In the genomic region with DNA sequence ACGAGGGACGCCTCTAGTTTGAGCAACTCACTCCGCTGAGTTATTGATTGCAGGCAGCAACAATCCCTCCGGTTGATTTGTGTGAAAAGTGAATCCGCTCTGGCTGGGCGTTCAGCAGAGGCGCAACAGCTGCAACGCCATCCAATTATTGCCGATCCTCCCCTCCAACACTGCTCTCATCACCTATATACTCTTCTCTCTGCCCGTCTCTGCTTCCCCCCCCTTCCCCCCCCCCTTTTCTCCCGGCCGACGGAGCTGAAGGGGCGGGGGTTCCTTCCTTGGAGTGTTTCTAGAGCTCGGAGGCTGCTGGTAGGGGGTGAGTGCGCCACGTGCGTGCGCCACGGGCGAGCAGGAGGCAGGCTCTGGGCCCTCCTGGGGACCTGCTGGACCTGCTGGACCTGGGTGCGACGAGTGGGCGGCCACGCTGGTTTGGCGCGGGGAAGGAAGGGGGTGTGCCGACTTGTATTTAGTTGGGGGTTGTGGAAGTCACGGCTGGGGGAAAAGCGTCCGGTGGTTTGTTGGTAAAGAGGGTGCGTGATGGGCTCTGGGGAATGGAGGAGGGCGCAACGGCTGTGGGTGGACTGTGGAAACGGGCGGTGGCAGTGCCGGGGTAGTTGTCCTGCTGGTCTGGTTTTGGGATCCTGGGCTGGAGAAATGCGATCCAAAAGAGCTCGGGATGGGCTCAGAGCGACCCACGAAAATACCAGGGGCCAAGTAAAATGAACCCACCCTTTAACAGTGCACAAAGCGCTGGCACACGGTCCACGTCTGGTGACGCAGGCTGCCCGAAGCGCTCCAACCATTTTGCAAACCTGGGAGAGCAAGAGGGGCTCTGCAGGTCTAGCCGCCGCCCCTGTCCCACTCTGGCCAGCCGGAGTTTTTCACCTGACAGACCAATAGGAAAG, we compare ENCODE assay signal across 8 cellular contexts. TPM values are rescaled to one million over a fixed set of nuclear protein-coding genes. Genes with fewer than 3 reads are reported as not detected.
DNase-seq lines count a peak whose midpoint lies in the region; ATAC-seq and TF ChIP-seq lines count a peak whose summit lies in the region.

No MANE protein-coding gene starts in this region.

- H3K36me3 ChIP-seq in Peyer's patch (no peaks in the 10 kb centered on the region), mucosa of descending colon (ENCODE audit: low read depth) (no peaks in the 10 kb centered on the region), urinary bladder (ENCODE audit: insufficient read depth) (no peaks in the 10 kb centered on the region)

- intact Hi-C loops in mucosa of descending colon (cut with DNase I, micrococcal nuclease), result loop anchor here in 1 of 2 donors (10.0 kb wide), 1 partner anchor 55 kb away; no protein-coding TSS in a partner anchor

- TF ChIP-seq CTCF in GM13977 (IDR thresholded peaks at IDR 0.05; ENCODE audit: extremely low read depth, insufficient read depth, missing control alignments) (no peak), Peyer's patch (IDR thresholded peaks at IDR 0.05) (no peak), epithelial cell of proximal tubule (conservative IDR thresholded peaks at IDR 0.05; ENCODE audit: low read depth, low read length) (no peak), mucosa of descending colon (IDR thresholded peaks at IDR 0.05) (no peak)

- ATAC-seq in HG02571 (IDR thresholded peaks at IDR 0.05; ENCODE audit: unreplicated experiment) (peak; percentile 39), mucosa of descending colon (peak; percentile 74), GM19035 (IDR thresholded peaks at IDR 0.05; ENCODE audit: unreplicated experiment) (no peak)

- H3K27ac ChIP-seq in Peyer's patch (peak overlapping the region; percentile 76 to 89 (median 79)), urinary bladder (ENCODE audit: low read depth) (peak overlapping the region; percentile 60)

- H3K4me3 ChIP-seq in Peyer's patch (peak overlapping the region; percentile 46 to 60 (median 50)), epithelial cell of proximal tubule (ENCODE audit: low read depth, low read length) (peak overlapping the region; percentile 58), mucosa of descending colon (peak overlapping the region; percentile 6), urinary bladder (ENCODE audit: low read depth, low read length) (peak overlapping the region; percentile 38)

- no peaks in the 10 kb centered on the region for H3K4me1 ChIP-seq in Peyer's patch
- no peaks in the 10 kb centered on the region for H3K4me1 ChIP-seq in mucosa of descending colon (ENCODE audit: low read depth)
- no peaks in the 10 kb centered on the region for H3K4me1 ChIP-seq in urinary bladder (ENCODE audit: insufficient read depth)

- in situ Hi-C loops in GM13977 (cut with MboI; ENCODE audit: low pct_unique_long_range_greater_than_20kb, low sequenced_read_pairs, unreplicated experiment), result loop anchor here (10.0 to 25.0 kb wide), 2 partner anchors 398 to 545 kb away; no protein-coding TSS in a partner anchor

- WGBS in urinary bladder, result under 1% methylated on average over 50 of the region's 50 CpGs

- no peak for TF ChIP-seq POLR2A in Peyer's patch (IDR thresholded peaks at IDR 0.05)

- H3K9me3 ChIP-seq in Peyer's patch (no peaks in the 10 kb centered on the region), mucosa of descending colon (no peaks in the 10 kb centered on the region)

- no peaks in the 10 kb centered on the region for H3K27me3 ChIP-seq in Peyer's patch

- DNase-seq in GM13977 (ENCODE audit: low spot score), result peak; percentile 43
- DNase-seq in Peyer's patch, result peak; percentile 56 to 70 (median 56)
- DNase-seq in epithelial cell of proximal tubule (ENCODE audit: low read depth), result no peak
- DNase-seq in mucosa of descending colon, result peak; percentile 48 to 70 (median 61)
- no peak for DNase-seq in activated CD4-positive, CD25-positive, alpha-beta regulatory T cell treated with anti-CD3 and anti-CD28 coated beads, Interleukin-2, amount 50 U/mL, for 72 hours

RNA-seq across cellular contexts. Expression of a gene that starts 6.4 kb away (rescaled TPM):
- 100 to 1,000 TPM in 1 of 4 donors, 10 to 100 TPM in 2, 1 to 10 TPM in 1; 5.4 to 137 (median 14.4) TPM for total RNA-seq in Peyer's patch
- 1.6 and 6.3 TPM in 2 replicates for total RNA-seq in epithelial cell of proximal tubule
- total RNA-seq in mucosa of descending colon, result 10 to 100 TPM; 19.3 to 44.0 (median 32.6) TPM
- total RNA-seq in urinary bladder, result 166 TPM
- 25.2 TPM for polyA plus RNA-seq in urinary bladder

Comparison
In these comparisons a context has a peak if more than half of its experiments do, and no peak if none do; other contexts are left out.
1. DNase-seq: peak in GM13977 (single experiment), Peyer's patch (3 of 3) and mucosa of descending colon (3 of 3); none in epithelial cell of proximal tubule (single experiment) and activated CD4-positive, CD25-positive, alpha-beta regulatory T cell treated with anti-CD3 and anti-CD28 coated beads, Interleukin-2, amount 50 U/mL, for 72 hours (single experiment).
2. H3K4me3 ChIP-seq: peak in every context shown above with its lines; median percentile 58 in epithelial cell of proximal tubule; 50 in Peyer's patch; 38 in urinary bladder; 6 in mucosa of descending colon.